21 cellular contexts compared by ENCODE assay signal in the genomic region with DNA sequence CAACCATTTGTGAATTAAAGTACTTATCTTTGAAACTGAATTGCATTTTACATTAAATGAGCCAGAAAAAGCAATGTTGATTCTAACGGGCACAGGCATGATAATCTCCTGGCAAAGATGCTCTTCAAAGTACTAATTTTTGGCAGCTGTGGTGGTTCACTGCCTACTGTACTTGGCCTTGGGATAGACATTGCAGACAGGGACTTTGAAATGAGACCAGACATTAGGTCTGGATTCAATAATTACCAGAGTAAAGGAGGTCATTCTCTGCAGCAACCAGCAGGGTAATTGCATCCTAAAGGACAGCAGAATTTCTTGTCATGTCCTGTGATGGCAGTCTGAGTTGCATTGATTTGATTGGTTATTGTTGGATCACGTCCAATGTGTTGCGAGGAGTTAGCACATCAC.
DNase-seq lines count a peak whose midpoint lies in the region; ATAC-seq and TF ChIP-seq lines count a peak whose summit lies in the region.
"Had no signal": no experiment of that assay in that cellular context is flagged by ENCODE, and none has a peak within 500 bp of the region (broad histone marks: within the 10 kb centered on the region; RNA-seq: fewer than 3 reads in every experiment).

No MANE protein-coding gene starts in this region.

- no peaks in the 10 kb centered on the region for H3K27me3 Mint-ChIP-seq in effector memory CD8-positive, alpha-beta T cell
- H3K27me3 Mint-ChIP-seq in Calu3 (ENCODE audit: unreplicated experiment), result no peaks in the 10 kb centered on the region
- H3K27me3 Mint-ChIP-seq: brain, memory B cell had no signal

- H3K9me3 Mint-ChIP-seq in effector memory CD8-positive, alpha-beta T cell, result peaks cover 3 to 10% of the 10 kb centered on the region in 2 donors
- peaks cover 4% of the 10 kb centered on the region for H3K9me3 Mint-ChIP-seq in Calu3 (ENCODE audit: low read depth, unreplicated experiment)
- H3K9me3 Mint-ChIP-seq: memory B cell had no signal

- no peak overlapping the region for H3K27ac Mint-ChIP-seq in effector memory CD8-positive, alpha-beta T cell
- H3K27ac Mint-ChIP-seq in Calu3 (ENCODE audit: unreplicated experiment), result no peak overlapping the region
- H3K27ac Mint-ChIP-seq: activated CD8-positive, alpha-beta T cell treated with anti-CD3 and anti-CD28 coated beads, Interleukin-2, amount 10 ng/mL, durations not matched to agents 7 days and 5 days; memory B cell had no signal

- no peaks in the 10 kb centered on the region for H3K36me3 Mint-ChIP-seq in effector memory CD8-positive, alpha-beta T cell (ENCODE audit: insufficient read depth)
- H3K36me3 Mint-ChIP-seq in Calu3 (ENCODE audit: insufficient read depth, unreplicated experiment), result no peaks in the 10 kb centered on the region
- H3K36me3 Mint-ChIP-seq: brain, memory B cell had no signal

- intact Hi-C loops in left ventricle myocardium inferior (cut with micrococcal nuclease) (no loop called here), left ventricle myocardium superior (cut with micrococcal nuclease) (no loop called here), Calu3 (cut with micrococcal nuclease; ENCODE audit: unreplicated experiment) (no loop called here)

- CTCF ChIA-PET in Calu3 (lab: Charles Lee), result interaction anchor here (0.6 kb wide), 1 partner anchor 30 kb away, joined by 3 read pairs; no protein-coding TSS in a partner anchor

- no peaks in the 10 kb centered on the region for H3K4me1 ChIP-seq in left ventricle myocardium inferior
- H3K4me1 ChIP-seq: HAP-1, stomach had no signal

- no peak overlapping the region for H3K27ac ChIP-seq in left ventricle myocardium inferior (replicated peaks)
- H3K27ac ChIP-seq: C4-2B, stomach had no signal

- no peaks in the 10 kb centered on the region for H3K27me3 ChIP-seq in left ventricle myocardium inferior (ENCODE audit: low read depth)
- H3K27me3 ChIP-seq: stomach had no signal

- DNase-seq in left ventricle myocardium inferior, result no peak
- no peak for DNase-seq in left ventricle myocardium superior
- peak; percentile 21 to 51 for DNase-seq in SHP77 (lab: John Stamatoyannopoulos, UW)
- DNase-seq in iPS-NIHi11 (ENCODE audit: low spot score), result peak; percentile 12
- no peak for DNase-seq in effector memory CD8-positive, alpha-beta T cell
- no peak for DNase-seq in Calu3
- DNase-seq: activated CD4-positive, CD25-positive, alpha-beta regulatory T cell treated with anti-CD3 and anti-CD28 coated beads, Interleukin-2, amount 50 U/mL, for 72 hours; activated CD8-positive, alpha-beta T cell treated with anti-CD3 and anti-CD28 coated beads, Interleukin-2, amount 10 ng/mL, durations not matched to agents 7 days and 5 days; NCI-H187; NCI-H510A treated with DMSO at 0.1 percent for 48 hours; right cardiac atrium; stimulated activated CD4-positive, alpha-beta T cell treated with anti-CD3 and anti-CD28 coated beads, Interleukin-12 subunit alpha, Interleukin-12 subunit beta, amount 100 ng/mL, for 4 hours; stimulated activated CD4-positive, alpha-beta T cell treated with anti-CD3 and anti-CD28 coated beads, Interleukin-4, amount 100 ng/mL, for 4 hours; stomach; trophoblast cell had no signal

- ATAC-seq in left ventricle myocardium superior, result no peak
- no peak for ATAC-seq in effector memory CD8-positive, alpha-beta T cell (replicated peaks)
- ATAC-seq in HG02763 (IDR thresholded peaks at IDR 0.05; ENCODE audit: unreplicated experiment), result no peak
- no peak for ATAC-seq in GM18519 (IDR thresholded peaks at IDR 0.05; ENCODE audit: low FRiP score, unreplicated experiment)
- ATAC-seq: activated CD8-positive, alpha-beta T cell treated with anti-CD3 and anti-CD28 coated beads, Interleukin-2, amount 10 ng/mL, durations not matched to agents 7 days and 5 days; right cardiac atrium had no signal

- no peak overlapping the region for H3K4me3 Mint-ChIP-seq in effector memory CD8-positive, alpha-beta T cell
- H3K4me3 Mint-ChIP-seq in Calu3 (ENCODE audit: low read depth, unreplicated experiment), result no peak overlapping the region
- H3K4me3 Mint-ChIP-seq: activated CD8-positive, alpha-beta T cell treated with anti-CD3 and anti-CD28 coated beads, Interleukin-2, amount 10 ng/mL, durations not matched to agents 7 days and 5 days; memory B cell had no signal

- peaks cover 7% of the 10 kb centered on the region for H3K9me3 ChIP-seq in left ventricle myocardium inferior (replicated peaks)
- H3K9me3 ChIP-seq: HAP-1 had no signal

- H3K4me1 Mint-ChIP-seq in effector memory CD8-positive, alpha-beta T cell (ENCODE audit: low read depth in 2 of 2), result no peaks in the 10 kb centered on the region
- H3K4me1 Mint-ChIP-seq in Calu3 (ENCODE audit: low read depth, unreplicated experiment), result no peaks in the 10 kb centered on the region
- H3K4me1 Mint-ChIP-seq: memory B cell had no signal

- TF ChIP-seq CTCF in left ventricle myocardium inferior (IDR thresholded peaks at IDR 0.05; ENCODE audit: borderline replicate concordance) (peak; percentile 11), Calu3 (IDR thresholded peaks at IDR 0.05; ENCODE audit: unreplicated experiment) (no peak)

- no peaks in the 10 kb centered on the region for H3K36me3 ChIP-seq in left ventricle myocardium inferior
- H3K36me3 ChIP-seq: HAP-1, stomach had no signal

- H3K4me3 ChIP-seq in left ventricle myocardium inferior, result no peak overlapping the region
- H3K4me3 ChIP-seq: HAP-1, stomach had no signal

- BruUV-seq in Calu3 (replicated peaks; lab: Mats Ljungman, UMichigan), result no TSS peak

Comparison
In these comparisons a context has a peak if more than half of its experiments do, and no peak if none do; other contexts are left out.
1. DNase-seq: peak in SHP77 (2 of 2) and iPS-NIHi11 (single experiment); none in left ventricle myocardium inferior (single experiment), left ventricle myocardium superior (single experiment), effector memory CD8-positive, alpha-beta T cell (0 of 3) and Calu3 (single experiment).